In genomic region chr1:53326598-53327182, GRCh38 we compare ENCODE assay signal across 8 cellular contexts. TPM values are rescaled to one million over a fixed set of nuclear protein-coding genes. Genes with fewer than 3 reads are reported as not detected.
DNase-seq lines count a peak whose midpoint lies in the region; ATAC-seq and TF ChIP-seq lines count a peak whose summit lies in the region.

No MANE protein-coding gene starts in this region.

- no peaks in the 10 kb centered on the region for H3K27me3 ChIP-seq in Panc1 (ENCODE audit: control insufficient read depth, insufficient read depth, low read length)
- H3K27me3 ChIP-seq in left lung = peaks cover 0 to 38% of the 10 kb centered on the region in 2 donors
- no peaks in the 10 kb centered on the region for H3K27me3 ChIP-seq in testis

- WGBS in testis, 2 donors = 0 to 1% methylated on average over 14 to 48 of the region's 53 CpGs

- POLR2A ChIA-PET in Panc1 (lab: Charles Lee) = interaction anchor here (0.5 to 0.8 kb wide), 4 partner anchors 10 to 187 kb away, joined by 3 to 7 read pairs (median 6); no protein-coding TSS in a partner anchor

- H3K27me3 Mint-ChIP-seq in brain = peaks cover 15% of the 10 kb centered on the region

- peaks cover 0 to 7% (median 0%) of the 10 kb centered on the region in 5 experiments for H3K9me3 Mint-ChIP-seq in brain

- H3K4me1 ChIP-seq in Panc1 (ENCODE audit: control insufficient read depth, insufficient read depth, low read length) = peaks cover 8% of the 10 kb centered on the region
- peaks cover 15 to 36% of the 10 kb centered on the region in 2 donors for H3K4me1 ChIP-seq in left lung
- peaks cover 28% of the 10 kb centered on the region for H3K4me1 ChIP-seq in testis

- intact Hi-C loops in Panc1 (cut with micrococcal nuclease; ENCODE audit: unreplicated experiment) = no loop called here
- intact Hi-C loops in left lung (cut with DNase I) = no loop called here
- intact Hi-C loops in testis (cut with DNase I; ENCODE audit: low total_unique reads) = no loop called here

- peak overlapping the region; percentile 83 to 97 (median 95) for H3K27ac Mint-ChIP-seq in brain

- peak overlapping the region; percentile 63 to 74 for H3K4me3 ChIP-seq in Panc1 (ENCODE audit: low read depth in 2 of 2, low read length in 2 of 2)
- peak overlapping the region; percentile 60 to 76 for H3K4me3 ChIP-seq in left lung
- H3K4me3 ChIP-seq in testis = peak overlapping the region; percentile 66 to 74

- peak; percentile 15 for ATAC-seq in GM19043 (IDR thresholded peaks at IDR 0.05; ENCODE audit: low read depth, unreplicated experiment)
- ATAC-seq in HG03103 (IDR thresholded peaks at IDR 0.05; ENCODE audit: low read depth, unreplicated experiment) = peak; percentile 15
- peak; percentile 80 for ATAC-seq in Panc1
- peak; percentile 51 for ATAC-seq in left lung

- H3K9me3 ChIP-seq in Panc1 (ENCODE audit: control insufficient read depth, insufficient read depth, low read depth, low read length) (no peaks in the 10 kb centered on the region), left lung (no peaks in the 10 kb centered on the region), testis (no peaks in the 10 kb centered on the region)

- no peak for TF ChIP-seq POLR2A in testis (IDR thresholded peaks at IDR 0.05)

- H3K36me3 Mint-ChIP-seq in brain = peaks cover 21% of the 10 kb centered on the region

- no peak for TF ChIP-seq CTCF in Panc1 (IDR thresholded peaks at IDR 0.05)
- no peak for TF ChIP-seq CTCF in brain (conservative IDR thresholded peaks at IDR 0.05)
- no peak for TF ChIP-seq CTCF in left lung (IDR thresholded peaks at IDR 0.05)
- no peak for TF ChIP-seq CTCF in testis (IDR thresholded peaks at IDR 0.05)

- peak; percentile 62 for DNase-seq in Caki2 (ENCODE audit: low read depth)
- no peak for DNase-seq in Panc1 (ENCODE audit: low read depth, low spot score)
- DNase-seq in left lung = peak in 1 of 2 donors; percentile 82
- DNase-seq in testis = no peak
- DNase-seq in LoVo (ENCODE audit: low spot score) = no peak

- peak overlapping the region; percentile 94 to 96 (median 95) for H3K4me3 Mint-ChIP-seq in brain

- H3K27ac ChIP-seq in Panc1 (ENCODE audit: low read length) (peak overlapping the region; percentile 69; the same call in 1 of the 2 replicates), left lung (peak overlapping the region in 1 of 2 donors; percentile 86), testis (peak overlapping the region; percentile 47 to 66)

- BruUV-seq in Panc1 (replicated peaks; lab: Mats Ljungman, UMichigan) = no TSS peak

- CTCF ChIA-PET in Panc1 (lab: Charles Lee) = interaction anchor here (1.5 kb wide), 1 partner anchor 66 kb away, joined by 6 read pairs; no protein-coding TSS in a partner anchor

- H3K36me3 ChIP-seq in Panc1 (ENCODE audit: control insufficient read depth, insufficient read depth, low read length) (no peaks in the 10 kb centered on the region), left lung (peaks cover 0 to 13% of the 10 kb centered on the region in 2 donors), testis (ENCODE audit: low read depth, missing control alignments) (no peaks in the 10 kb centered on the region)

- peaks cover 51% of the 10 kb centered on the region for H3K4me1 Mint-ChIP-seq in brain

- in situ Hi-C loops in Caki2 (cut with HindIII; ENCODE audit: low pct_unique_long_range_greater_than_20kb, low sequenced_read_pairs) = no loop called here
- in situ Hi-C loops in Panc1 (cut with HindIII; ENCODE audit: low pct_unique_long_range_greater_than_20kb, low sequenced_read_pairs) = no loop called here

RNA-seq across cellular contexts. Expression of gene LRP8, which starts 1.2 kb away (rescaled TPM):
- 23.9 and 43.5 TPM in 2 replicates for total RNA-seq in Caki2 (2014; rRNA removed; shearing (Covaris generic); ENCODE audit: low replicate concordance)
- total RNA-seq in Panc1 (2021; ENCODE audit: unreplicated experiment) = 28.6 TPM
- 24.2 TPM for polyA plus RNA-seq in Panc1 (2012; ENCODE audit: insufficient read length)
- 17.4 TPM for polyA plus RNA-seq in brain (ENCODE audit: insufficient read depth, low read depth, low replicate concordance)
- total RNA-seq in left lung = 10 to 100 TPM in 1 of 2 donors, 1 to 10 TPM in 1; 7.6 to 36.6 TPM
- 100 to 1,000 TPM; 223 to 253 TPM for total RNA-seq in testis
- polyA plus RNA-seq in testis (ENCODE audit: insufficient read depth, low read depth, low replicate concordance) = 64.3 TPM

Comparison
In these comparisons a context has a peak if more than half of its experiments do, and no peak if none do; other contexts are left out.
1. ATAC-seq: peak in every context shown above with its lines; median percentile 80 in Panc1; 51 in left lung; 15 in GM19043; 15 in HG03103.